In genomic region chr2:99141110-99142108, GRCh38 we compare ENCODE assay signal across 8 cellular contexts. TPM values are rescaled to one million over a fixed set of nuclear protein-coding genes. Genes with fewer than 3 reads are reported as not detected.
A peak's percentile ranks its signal among the peaks of the same experiment; 100 is the strongest.
DNase-seq lines count a peak whose midpoint lies in the region; ATAC-seq and TF ChIP-seq lines count a peak whose summit lies in the region.

TSS of gene C2orf15 (plus strand) at chr2:99141707. CDS start at chr2:99150559, 8,852 bp downstream.

- no peaks in the 10 kb centered on the region for H3K9me3 ChIP-seq in esophagus muscularis mucosa
- no peaks in the 10 kb centered on the region for H3K9me3 ChIP-seq in muscle layer of duodenum (ENCODE audit: control insufficient read depth in 1 of 2, low read length in 2 of 2)

- H3K27me3 ChIP-seq in KMS-11 (ENCODE audit: insufficient read depth, low read depth) (no peaks in the 10 kb centered on the region), esophagus muscularis mucosa (no peaks in the 10 kb centered on the region), muscle layer of duodenum (ENCODE audit: low read depth, low read length) (no peaks in the 10 kb centered on the region)

- H2AFZ ChIP-seq in KMS-11 (ENCODE audit: low read depth) = peak within 1 kb of the TSS; percentile 77

- H3K79me2 ChIP-seq in KMS-11 (ENCODE audit: insufficient read depth, low read depth) = no peaks in the 10 kb centered on the region

- no peaks in the 10 kb centered on the region for H3K36me3 ChIP-seq in KMS-11 (ENCODE audit: insufficient read depth)
- no peaks in the 10 kb centered on the region for H3K36me3 ChIP-seq in esophagus muscularis mucosa
- no peaks in the 10 kb centered on the region for H3K36me3 ChIP-seq in muscle layer of duodenum (ENCODE audit: control insufficient read depth in 1 of 2, insufficient read depth in 2 of 2, low read length in 2 of 2)

- peak within 1 kb of the TSS; percentile 84 for H3K4me2 ChIP-seq in KMS-11

- peak; percentile 46 for TF ChIP-seq POLR2A in esophagus muscularis mucosa (IDR thresholded peaks at IDR 0.05; ENCODE audit: low read depth)

- 3% methylated on average over 11 of the region's 84 CpGs for WGBS in esophagus muscularis mucosa

- ATAC-seq in GM21825 (IDR thresholded peaks at IDR 0.05; ENCODE audit: unreplicated experiment) = peak; percentile 90

- peak within 1 kb of the TSS; percentile 95 for H3K4me3 ChIP-seq in KMS-11 (IDR thresholded peaks at IDR 0.05; ENCODE audit: insufficient read depth, low read depth, low read length)
- peak within 1 kb of the TSS; percentile 72 to 90 (median 80) for H3K4me3 ChIP-seq in esophagus muscularis mucosa
- H3K4me3 ChIP-seq in muscle layer of duodenum (ENCODE audit: low read depth in 1 of 2, low read length in 2 of 2) = peak within 1 kb of the TSS; percentile 87 to 97

- TF ChIP-seq EP300 in esophagus muscularis mucosa (IDR thresholded peaks at IDR 0.05) = no peak

- H3K4me1 ChIP-seq in KMS-11 (ENCODE audit: low read depth, poor library complexity, severe bottlenecking) (peaks cover 20% of the 10 kb centered on the region), esophagus muscularis mucosa (peaks cover 9 to 17% (median 13%) of the 10 kb centered on the region in 4 donors), muscle layer of duodenum (ENCODE audit: control insufficient read depth in 1 of 2, insufficient read depth in 2 of 2, low read length in 2 of 2) (peaks cover 0 to 5% of the 10 kb centered on the region in 2 donors)

- H3K9ac ChIP-seq in KMS-11 = peak within 1 kb of the TSS; percentile 50; the same call in 1 of the 2 replicates

- DNase-seq in DMS79 treated with DMSO at 0.1 percent for 48 hours (lab: John Stamatoyannopoulos, UW) (peak; percentile 99), esophagus muscularis mucosa (ENCODE audit: extremely low spot score) (peak; percentile 98)
- DNase-seq in activated T-cell treated with anti-CD3 and anti-CD28 coated beads, Interleukin-2, amount 50 U/mL, for 48 hours = peak; percentile 99
- peak; percentile 92 for DNase-seq in stimulated activated CD8-positive, alpha-beta memory T cell treated with anti-CD3 and anti-CD28 coated beads, Interleukin-7, amount 100 ng/mL, for 24 hours (ENCODE audit: low read depth)

- peak within 1 kb of the TSS; percentile 46 for H3K27ac ChIP-seq in KMS-11
- peak within 1 kb of the TSS; percentile 78 to 89 (median 85) for H3K27ac ChIP-seq in esophagus muscularis mucosa (replicated peaks in 1 of 4)
- peak within 1 kb of the TSS; percentile 69 for H3K27ac ChIP-seq in muscle layer of duodenum (ENCODE audit: low read length)

- intact Hi-C loops in esophagus muscularis mucosa (cut with DNase I) = no loop called here

- TF ChIP-seq CTCF in KMS-11 (conservative IDR thresholded peaks at IDR 0.05; ENCODE audit: low read depth, low read length) = no peak
- TF ChIP-seq CTCF in esophagus muscularis mucosa (IDR thresholded peaks at IDR 0.05) = no peak

- no peaks in the 10 kb centered on the region for H4K20me1 ChIP-seq in KMS-11 (ENCODE audit: insufficient read depth)

TF ChIP-seq in PFSK-1, 5 proteins besides CTCF, POLR2A, EP300 and RAD21:
- 0 out of 2 replicates have a peak, but pooled peaks have one; percentile 50 for TF ChIP-seq POLR2AphosphoS5 (IDR thresholded peaks at IDR 0.05; ENCODE audit: low read depth, low read length)
- TF ChIP-seq TAF1 (IDR thresholded peaks at IDR 0.05; ENCODE audit: borderline replicate concordance, insufficient read depth, low read length) = no peak
- TF ChIP-seq SIN3A (IDR thresholded peaks at IDR 0.05; ENCODE audit: borderline replicate concordance, insufficient read depth, low read length) = no peak
- TF ChIP-seq FOXP2 (optimal IDR thresholded peaks at IDR 0.05; ENCODE audit: borderline replicate concordance, extremely low read depth, extremely low read length, insufficient read depth) = peak; percentile 56
- TF ChIP-seq REST (IDR thresholded peaks at IDR 0.05; ENCODE audit: insufficient read depth in 1 of 2, low read depth in 2 of 2, low read length in 2 of 2) = no peak

RNA-seq across cellular contexts. Expression of gene C2orf15, which starts in this region (rescaled TPM):
- not detected for polyA plus RNA-seq in PFSK-1 (2012; ENCODE audit: insufficient read length, low read depth)
- total RNA-seq in esophagus muscularis mucosa = under 1 TPM in 1 of 4 donors, not detected in 3; 0.39 TPM

Comparison
In these comparisons a context has a peak if more than half of its experiments do, and no peak if none do; other contexts are left out.
1. Peak in every context shown above with its lines: DNase-seq, ATAC-seq, H3K4me3 ChIP-seq and H3K27ac ChIP-seq.
2. Peak in DNase-seq, H3K4me3 ChIP-seq and H3K27ac ChIP-seq in esophagus muscularis mucosa; RNA of the gene not detected or under 1 TPM.